In genomic region chr13:99086149-99086868, GRCh38 we compare ENCODE assay signal across 8 cellular contexts.
DNase-seq lines count a peak whose midpoint lies in the region; ATAC-seq and TF ChIP-seq lines count a peak whose summit lies in the region.

No MANE protein-coding gene starts in this region.

- no peaks in the 10 kb centered on the region for H3K9me3 ChIP-seq in mucosa of rectum (ENCODE audit: control insufficient read depth in 2 of 2, low read length in 2 of 2)

- peak; percentile 47 for ATAC-seq in HG02798 (IDR thresholded peaks at IDR 0.05; ENCODE audit: poor library complexity, unreplicated experiment)

- no peaks in the 10 kb centered on the region for H3K36me3 ChIP-seq in mucosa of rectum (ENCODE audit: control insufficient read depth in 2 of 2, insufficient read depth in 2 of 2, low read length in 2 of 2)

- H3K4me1 ChIP-seq in mucosa of rectum (ENCODE audit: control insufficient read depth in 2 of 2, insufficient read depth in 2 of 2, low read length in 2 of 2) = peaks cover 11 to 15% of the 10 kb centered on the region in 2 donors

- TF ChIP-seq CTCF in epithelial cell of esophagus (IDR thresholded peaks at IDR 0.05; ENCODE audit: insufficient read depth, low read depth, low read length, missing control alignments) = no peak

- no peaks in the 10 kb centered on the region for H3K27me3 ChIP-seq in mucosa of rectum (ENCODE audit: control insufficient read depth in 2 of 2, insufficient read depth in 2 of 2, low read length in 2 of 2)

- H3K27ac ChIP-seq in mucosa of rectum (ENCODE audit: low read depth in 2 of 2, low read length in 2 of 2) = peak overlapping the region; percentile 93

- H3K4me3 ChIP-seq in epithelial cell of esophagus (ENCODE audit: low read length) (peak overlapping the region; percentile 79), mucosa of rectum (ENCODE audit: low read length in 2 of 2) (peak overlapping the region; percentile 89 to 92)

- DNase-seq in NCI-H2081 (lab: John Stamatoyannopoulos, UW) = peak; percentile 30 to 54
- DNase-seq in NCI-H2081 treated with DMSO at 0.1 percent for 48 hours (lab: John Stamatoyannopoulos, UW) = no peak
- peak; percentile 44 for DNase-seq in NCI-H2171 treated with DMSO at 0.1 percent for 48 hours (lab: John Stamatoyannopoulos, UW)
- peak; percentile 80 for DNase-seq in activated CD8-positive, alpha-beta memory T cell treated with anti-CD3 and anti-CD28 coated beads, Interleukin-2, amount 50 U/mL, for 4 hours
- DNase-seq in epithelial cell of esophagus (ENCODE audit: low read depth) = peak; percentile 80
- peak; percentile 34 to 49 for DNase-seq in stimulated activated CD8-positive, alpha-beta memory T cell treated with anti-CD3 and anti-CD28 coated beads, Interleukin-7, amount 100 ng/mL, for 1 hour (ENCODE audit: low read depth in 2 of 2)

- H3K9ac ChIP-seq in mucosa of rectum (ENCODE audit: low read depth in 1 of 2, low read length in 2 of 2) = peak overlapping the region; percentile 89 to 95
